ENCODE assay signal across 1 cellular context in genomic region chr3:104361748-104362147, GRCh38.
TF ChIP-seq lines count a peak whose summit lies in the region.

No MANE protein-coding gene starts in this region.

TF ChIP-seq in HEK293, 187 proteins besides CTCF, POLR2A, EP300 and RAD21 (continued from another document):
- TF ChIP-seq ZNF518A (tag by site-specific recombination; conservative IDR thresholded peaks at IDR 0.05; ENCODE audit: low read depth) (peak; percentile 46; the same call in 1 of the 2 replicates), ZNF426 (tag by site-specific recombination; IDR thresholded peaks at IDR 0.05) (peak; percentile 42)
